In the genomic region with DNA sequence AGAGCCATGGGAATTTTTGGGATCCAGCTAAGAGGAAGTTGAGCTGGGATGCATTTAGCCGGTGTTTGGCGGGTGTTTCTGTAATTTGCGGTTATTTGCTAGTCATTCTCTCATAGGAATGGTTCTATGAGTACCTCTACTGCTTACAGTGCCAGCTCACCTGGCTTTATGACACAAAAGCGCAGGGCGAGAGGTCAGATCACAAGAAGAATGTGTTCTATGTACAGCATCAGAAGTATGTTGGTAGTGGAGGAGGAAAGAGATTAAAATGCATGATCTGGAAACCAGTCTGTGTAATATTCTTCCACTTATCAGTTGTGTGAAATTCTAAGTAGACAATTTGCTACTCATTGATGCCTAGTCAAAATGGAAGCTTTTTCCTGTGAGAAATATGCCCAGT, we compare ENCODE assay signal across 9 cellular contexts.
"Had no signal": no experiment of that assay in that cellular context is flagged by ENCODE, and none has a peak within 500 bp of the region (broad histone marks: within the 10 kb centered on the region; RNA-seq: fewer than 3 reads in every experiment).

No MANE protein-coding gene starts in this region.

- H3K4me2 ChIP-seq: GM23338 had no signal

- DNase-seq: GM23248, GOT3, H7, H9, HCEC 1CT, HFFc6 had no signal

- H3K9me3 ChIP-seq: HAP-1 had no signal

- H3K4me1 Mint-ChIP-seq: GM23338 had no signal

- H3K4me3 ChIP-seq: GM23248, GM23338, HAP-1 had no signal

- H2AFZ ChIP-seq: GM23248 had no signal

- H3K27ac ChIP-seq: GM23248 had no signal

- H3K4me3 Mint-ChIP-seq: GM23338, H9, HFFc6 had no signal

- ATAC-seq: GM23338, HCT116 had no signal

- H3K27ac Mint-ChIP-seq: GM23338, H9, HFFc6 had no signal

- H3K9me3 Mint-ChIP-seq: GM23338, H9, HFFc6 had no signal

- H3K9ac ChIP-seq: GM23248 had no signal

- H3K36me3 ChIP-seq: HAP-1 had no signal

- H3K4me1 ChIP-seq: HAP-1 had no signal
